Comparison of ENCODE assay signal across 8 cellular contexts in genomic region chr15:85582719-85583089, GRCh38.
DNase-seq lines count a peak whose midpoint lies in the region; ATAC-seq and TF ChIP-seq lines count a peak whose summit lies in the region.

No MANE protein-coding gene starts in this region.

- H3K4me3 Mint-ChIP-seq in naive B cell: peak overlapping the region; percentile 37 to 90 (median 78)

- H3K36me3 ChIP-seq in suprapubic skin: peaks cover 35% of the 10 kb centered on the region

- H3K27me3 ChIP-seq in suprapubic skin: no peaks in the 10 kb centered on the region

- H3K36me3 Mint-ChIP-seq in naive B cell: peaks cover 17 to 28% of the 10 kb centered on the region in 2 donors

- peaks cover 53 to 67% (median 64%) of the 10 kb centered on the region in 3 donors for H3K4me1 Mint-ChIP-seq in naive B cell

- peak; percentile 34 for DNase-seq in activated CD4-positive, CD25-positive, alpha-beta regulatory T cell treated with anti-CD3 and anti-CD28 coated beads, Interleukin-2, amount 50 U/mL, for 16 hours (ENCODE audit: low read depth, low spot score)
- DNase-seq in dermis blood vessel endothelial cell (peak; percentile 95), naive B cell (peak; percentile 47), suprapubic skin (ENCODE audit: low spot score in 2 of 2) (peak in 1 of 2 donors; percentile 77), occipital lobe (lab: John Stamatoyannopoulos, UW) (no peak), COLO829 (ENCODE audit: low spot score) (no peak)

- peak overlapping the region; percentile 45 for H3K4me3 ChIP-seq in suprapubic skin

- TF ChIP-seq CTCF in suprapubic skin (IDR thresholded peaks at IDR 0.05): no peak

- peak overlapping the region; percentile 89 for H3K27ac ChIP-seq in suprapubic skin

- 48% methylated on average over 8 of the region's 8 CpGs for WGBS in suprapubic skin

- H3K9me3 Mint-ChIP-seq in naive B cell: no peaks in the 10 kb centered on the region

- H3K27me3 Mint-ChIP-seq in naive B cell: no peaks in the 10 kb centered on the region

- ATAC-seq in GM18520 (IDR thresholded peaks at IDR 0.05; ENCODE audit: unreplicated experiment) (peak; percentile 17), HG03095 (IDR thresholded peaks at IDR 0.05; ENCODE audit: unreplicated experiment) (peak; percentile 48), naive B cell (ENCODE audit: low read depth in 2 of 2) (peak; percentile 53 to 58)

- no peaks in the 10 kb centered on the region for H3K9me3 ChIP-seq in suprapubic skin

- TF ChIP-seq EP300 in suprapubic skin (IDR thresholded peaks at IDR 0.05): no peak

- peak in 1 of 2 donors; percentile 51 for TF ChIP-seq POLR2A in suprapubic skin (IDR thresholded peaks at IDR 0.05)

- H3K4me1 ChIP-seq in suprapubic skin: peaks cover 58% of the 10 kb centered on the region

- H3K27ac Mint-ChIP-seq in naive B cell: peak overlapping the region; percentile 93 to 99 (median 97)

Comparison
In these comparisons a context has a peak if more than half of its experiments do, and no peak if none do; other contexts are left out.
1. DNase-seq: peak in activated CD4-positive, CD25-positive, alpha-beta regulatory T cell treated with anti-CD3 and anti-CD28 coated beads, Interleukin-2, amount 50 U/mL, for 16 hours (single experiment), dermis blood vessel endothelial cell (single experiment) and naive B cell (single experiment); none in occipital lobe (single experiment) and COLO829 (single experiment).
2. Peak in every context shown above with its lines, with median percentiles within 50 percentile points of each other: ATAC-seq.